ENCODE assay signal across 15 cellular contexts in the genomic region with DNA sequence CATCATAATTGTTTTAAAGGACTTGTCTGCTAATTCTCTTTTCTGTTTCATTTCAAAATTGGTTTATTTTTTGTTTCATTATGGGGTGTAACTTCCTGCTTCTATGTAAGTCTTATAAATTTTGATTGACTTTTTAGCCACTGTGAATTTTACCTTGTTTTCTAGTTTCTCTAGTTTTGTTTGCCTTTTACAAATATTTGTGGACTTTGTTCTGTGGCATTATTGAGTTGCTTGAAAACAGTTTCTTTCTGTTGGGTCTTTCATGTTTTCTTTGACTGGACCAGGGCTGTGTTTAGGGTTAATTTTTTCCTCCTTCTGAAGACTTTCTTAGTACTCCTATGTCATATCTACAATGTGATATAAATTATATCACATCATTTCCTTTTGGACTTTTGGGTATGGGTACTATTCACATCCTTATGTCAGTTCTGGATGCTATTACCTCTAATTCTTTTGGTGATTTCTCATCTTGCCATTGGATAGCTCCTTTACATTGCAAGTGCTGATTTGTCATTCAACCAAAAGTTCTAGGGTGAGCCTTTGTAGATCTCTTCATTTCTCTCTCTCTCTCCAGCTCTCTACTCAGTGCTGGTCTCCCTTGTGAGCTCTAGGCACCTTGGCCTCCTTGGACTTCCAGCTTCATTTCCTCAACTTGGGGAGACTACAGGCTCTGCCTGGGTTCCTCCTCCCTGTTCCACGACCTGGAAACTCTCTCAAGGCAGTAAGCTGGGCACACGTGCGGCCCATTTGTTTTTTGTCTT. TPM values are rescaled to one million over a fixed set of nuclear protein-coding genes. Genes with fewer than 3 reads are reported as not detected.
DNase-seq lines count a peak whose midpoint lies in the region; ATAC-seq, FAIRE-seq and TF ChIP-seq lines count a peak whose summit lies in the region.
"Had no signal": no experiment of that assay in that cellular context is flagged by ENCODE, and none has a peak within 500 bp of the region (broad histone marks: within the 10 kb centered on the region; RNA-seq: fewer than 3 reads in every experiment).

No MANE protein-coding gene starts in this region.

- no peak for FAIRE-seq in astrocyte (lab: Jason Lieb, UNC)
- FAIRE-seq: bronchial epithelial cell had no signal

- ATAC-seq in CD8-positive, alpha-beta T cell = no peak
- no peak for ATAC-seq in naive thymus-derived CD8-positive, alpha-beta T cell
- ATAC-seq in GM21515 (IDR thresholded peaks at IDR 0.05; ENCODE audit: unreplicated experiment) = no peak
- ATAC-seq in GM21825 (IDR thresholded peaks at IDR 0.05; ENCODE audit: unreplicated experiment) = no peak
- ATAC-seq: lower lobe of right lung had no signal

- H3K27me3 ChIP-seq in CD8-positive, alpha-beta T cell (ENCODE audit: insufficient read depth, low read length) = no peaks in the 10 kb centered on the region
- no peaks in the 10 kb centered on the region for H3K27me3 ChIP-seq in astrocyte (ENCODE audit: insufficient read depth, low read length)
- H3K27me3 ChIP-seq: BLaER1, esophagus muscularis mucosa, tibial nerve had no signal

- H3K27ac ChIP-seq in CD8-positive, alpha-beta T cell (ENCODE audit: low read depth, low read length) = no peak overlapping the region
- no peak overlapping the region for H3K27ac ChIP-seq in astrocyte (ENCODE audit: low read depth, low read length)
- H3K27ac ChIP-seq: BLaER1, esophagus muscularis mucosa, lower lobe of right lung, tibial nerve had no signal

- H3K36me3 Mint-ChIP-seq in CD14-positive monocyte (peaks cover 37 to 65% of the 10 kb centered on the region in 2 donors), astrocyte (ENCODE audit: low read depth, unreplicated experiment) (peaks cover 16% of the 10 kb centered on the region)
- peaks cover 39% of the 10 kb centered on the region for H3K36me3 Mint-ChIP-seq in CD8-positive, alpha-beta T cell
- peaks cover 0 to 73% (median 29%) of the 10 kb centered on the region in 3 donors for H3K36me3 Mint-ChIP-seq in naive thymus-derived CD8-positive, alpha-beta T cell

- H3K4me3 Mint-ChIP-seq in CD14-positive monocyte = no peak overlapping the region
- H3K4me3 Mint-ChIP-seq in CD8-positive, alpha-beta T cell = peak overlapping the region; percentile 9
- no peak overlapping the region for H3K4me3 Mint-ChIP-seq in astrocyte (ENCODE audit: unreplicated experiment)
- H3K4me3 Mint-ChIP-seq in naive thymus-derived CD8-positive, alpha-beta T cell = peak overlapping the region in 5 of 10 donors; percentile 5 to 62 (median 16)

- no peak overlapping the region for H3K4me2 ChIP-seq in astrocyte (ENCODE audit: low read length)
- H3K4me2 ChIP-seq: BLaER1 had no signal

- H4K20me1 ChIP-seq in astrocyte (ENCODE audit: insufficient read depth, low read length) = peaks cover 81% of the 10 kb centered on the region

- H3K27ac Mint-ChIP-seq in CD14-positive monocyte (peak overlapping the region in 4 of 7 donors; percentile 58 to 86 (median 61)), astrocyte (ENCODE audit: unreplicated experiment) (peak overlapping the region; percentile 20)
- H3K27ac Mint-ChIP-seq in CD8-positive, alpha-beta T cell = peak overlapping the region; percentile 28
- peak overlapping the region in 6 of 10 donors; percentile 8 to 79 (median 48) for H3K27ac Mint-ChIP-seq in naive thymus-derived CD8-positive, alpha-beta T cell

- CTCF ChIA-PET in CD8-positive, alpha-beta T cell (lab: Charles Lee) = no interaction called here

- peaks cover 0 to 3% (median 0%) of the 10 kb centered on the region in 3 donors for H3K27me3 Mint-ChIP-seq in CD14-positive monocyte (ENCODE audit: low read depth in 3 of 3)
- no peaks in the 10 kb centered on the region for H3K27me3 Mint-ChIP-seq in CD8-positive, alpha-beta T cell (ENCODE audit: low read depth)
- no peaks in the 10 kb centered on the region for H3K27me3 Mint-ChIP-seq in astrocyte (ENCODE audit: low read depth, unreplicated experiment)
- H3K27me3 Mint-ChIP-seq in naive thymus-derived CD8-positive, alpha-beta T cell = no peaks in the 10 kb centered on the region

- peaks cover 0 to 2% (median 0%) of the 10 kb centered on the region in 7 donors for H3K9me3 Mint-ChIP-seq in CD14-positive monocyte
- H3K9me3 Mint-ChIP-seq in CD8-positive, alpha-beta T cell = no peaks in the 10 kb centered on the region
- no peaks in the 10 kb centered on the region for H3K9me3 Mint-ChIP-seq in astrocyte (ENCODE audit: unreplicated experiment)
- H3K9me3 Mint-ChIP-seq in naive thymus-derived CD8-positive, alpha-beta T cell = no peaks in the 10 kb centered on the region

- H3K9ac ChIP-seq in astrocyte (ENCODE audit: low read length) = no peak overlapping the region
- H3K9ac ChIP-seq: BLaER1 had no signal

- no peak overlapping the region for H3K4me3 ChIP-seq in CD8-positive, alpha-beta T cell (ENCODE audit: low read depth, low read length)
- H3K4me3 ChIP-seq in astrocyte (ENCODE audit: insufficient read depth, low read depth, low read length) = no peak overlapping the region
- H3K4me3 ChIP-seq: BLaER1, esophagus muscularis mucosa, lower lobe of right lung, tibial nerve had no signal

- H3K4me1 Mint-ChIP-seq in CD14-positive monocyte (peaks cover 11% of the 10 kb centered on the region), astrocyte (ENCODE audit: low read depth, unreplicated experiment) (peaks cover 16% of the 10 kb centered on the region)
- H3K4me1 Mint-ChIP-seq in CD8-positive, alpha-beta T cell (ENCODE audit: low read depth) = peaks cover 53% of the 10 kb centered on the region
- H3K4me1 Mint-ChIP-seq in naive thymus-derived CD8-positive, alpha-beta T cell = peaks cover 26 to 53% (median 46%) of the 10 kb centered on the region in 4 donors

- H2AFZ ChIP-seq in astrocyte (ENCODE audit: low read depth, low read length) = no peak overlapping the region

- H3K4me1 ChIP-seq in CD8-positive, alpha-beta T cell (ENCODE audit: insufficient read depth, low read length) = peaks cover 18% of the 10 kb centered on the region
- H3K4me1 ChIP-seq in astrocyte (ENCODE audit: insufficient read depth, low read length) = peaks cover 4% of the 10 kb centered on the region
- H3K4me1 ChIP-seq: BLaER1 had no signal

- intact Hi-C loops in CD14-positive monocyte (cut with micrococcal nuclease) = no loop called here
- intact Hi-C loops in CD8-positive, alpha-beta T cell (cut with DNase I, micrococcal nuclease) = no loop called here

- no peaks in the 10 kb centered on the region for H3K9me3 ChIP-seq in CD8-positive, alpha-beta T cell (ENCODE audit: low read length)
- H3K9me3 ChIP-seq in astrocyte (ENCODE audit: insufficient read depth, low read depth, low read length) = no peaks in the 10 kb centered on the region
- H3K9me3 ChIP-seq: esophagus muscularis mucosa, lower lobe of right lung, tibial nerve had no signal

- no peak for TF ChIP-seq CTCF in CD14-positive monocyte (IDR thresholded peaks at IDR 0.05)
- TF ChIP-seq CTCF in CD8-positive, alpha-beta T cell (IDR thresholded peaks at IDR 0.05) = no peak
- no peak for TF ChIP-seq CTCF in astrocyte (IDR thresholded peaks at IDR 0.05; ENCODE audit: insufficient read depth, low read depth, low read length)

- POLR2A ChIA-PET in CD8-positive, alpha-beta T cell (lab: Charles Lee) = interaction anchor here (0.5 kb wide), 1 partner anchor 75 kb away, joined by 3 read pairs; no protein-coding TSS in a partner anchor
- POLR2A ChIA-PET in naive thymus-derived CD8-positive, alpha-beta T cell (lab: Charles Lee) = no interaction called here

- H3K36me3 ChIP-seq in CD8-positive, alpha-beta T cell (ENCODE audit: insufficient read depth, low read length) = peaks cover 6% of the 10 kb centered on the region
- H3K36me3 ChIP-seq in astrocyte (ENCODE audit: insufficient read depth, low read length) = no peaks in the 10 kb centered on the region

- peaks cover 99% of the 10 kb centered on the region for H3K79me2 ChIP-seq in astrocyte (ENCODE audit: insufficient read depth, low read length)

- no peak for DNase-seq in CD14-positive monocyte (ENCODE audit: low spot score)
- DNase-seq in CD8-positive, alpha-beta T cell = no peak
- DNase-seq in astrocyte (ENCODE audit: low read depth) = no peak
- no peak for DNase-seq in naive thymus-derived CD8-positive, alpha-beta T cell
- no peak for DNase-seq in NK-92 (lab: John Stamatoyannopoulos, UW; ENCODE audit: unreplicated experiment)
- DNase-seq: DND-41, lower lobe of right lung, NCI-H187 treated with DMSO at 0.1 percent for 48 hours, NCI-H446 treated with DMSO at 0.1 percent for 48 hours had no signal

RNA-seq across cellular contexts. Expression of a gene that starts 36.9 kb away (rescaled TPM):
- 1 to 10 TPM; 4.9 to 7.5 TPM for polyA plus RNA-seq in CD14-positive monocyte
- total RNA-seq in CD8-positive, alpha-beta T cell = 10 to 100 TPM; 36.7 to 41.0 TPM
- 33.7 and 46.9 TPM in 2 replicates for total RNA-seq in astrocyte
- total RNA-seq in naive thymus-derived CD8-positive, alpha-beta T cell = 10 to 100 TPM; 63.5 to 64.7 TPM
- polyA plus RNA-seq in naive thymus-derived CD8-positive, alpha-beta T cell = 1 to 10 TPM; 3.5 to 4.6 (median 4.4) TPM

RNA-seq across cellular contexts. Expression of a gene that starts 45.5 kb away (rescaled TPM):
- under 1 TPM in 1 of 2 donors, not detected in 1; 0.04 TPM for polyA plus RNA-seq in CD14-positive monocyte
- total RNA-seq in CD8-positive, alpha-beta T cell = not detected
- total RNA-seq in astrocyte = 5.9 and 7.8 TPM in 2 replicates
- total RNA-seq in naive thymus-derived CD8-positive, alpha-beta T cell = under 1 TPM in 1 of 2 experiments, not detected in 1; 0.08 TPM
- polyA plus RNA-seq in naive thymus-derived CD8-positive, alpha-beta T cell = not detected
